In the genomic region with DNA sequence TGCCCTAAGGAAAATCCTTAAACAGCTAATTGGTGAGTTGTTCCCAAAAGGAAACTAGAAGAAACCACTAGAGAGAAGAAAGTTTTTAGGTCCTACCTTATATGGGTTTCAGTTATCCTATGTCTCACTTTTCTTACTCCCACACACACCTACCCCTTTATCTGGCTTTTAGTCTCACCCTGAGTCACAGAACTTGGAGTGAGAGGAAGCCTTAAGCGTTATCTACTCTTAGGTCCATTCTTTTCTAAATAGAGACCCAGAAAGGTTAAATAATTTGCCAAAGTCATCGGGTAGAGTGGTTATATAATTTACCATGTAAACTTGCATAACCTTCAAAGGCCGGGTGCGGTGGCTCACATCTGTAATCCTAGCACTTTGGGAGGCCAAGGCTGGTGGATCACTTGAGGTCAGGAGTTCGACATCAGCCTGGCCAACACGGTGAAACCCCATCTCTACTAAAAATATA, we compare ENCODE assay signal across 1 cellular context.
TF ChIP-seq lines count a peak whose summit lies in the region.

No MANE protein-coding gene starts in this region.

TF ChIP-seq in IMR-90, 13 proteins besides CTCF, POLR2A, EP300 and RAD21:
- TF ChIP-seq MAFK (IDR thresholded peaks at IDR 0.05; ENCODE audit: low read depth, low read length): no peak
- no peak for TF ChIP-seq ELK1 (IDR thresholded peaks at IDR 0.05; ENCODE audit: borderline replicate concordance, low read depth, low read length)
- TF ChIP-seq RCOR1 (IDR thresholded peaks at IDR 0.05; ENCODE audit: insufficient replicate concordance, low read length): no peak
- TF ChIP-seq NFE2L2 (IDR thresholded peaks at IDR 0.05; ENCODE audit: low read depth, low read length): no peak
- no peak for TF ChIP-seq USF2 (IDR thresholded peaks at IDR 0.05; ENCODE audit: low read depth, low read length)
- no peak for TF ChIP-seq SMC3 (IDR thresholded peaks at IDR 0.05; ENCODE audit: low read depth, low read length)
- no peak for TF ChIP-seq RFX5 (IDR thresholded peaks at IDR 0.05; ENCODE audit: low read depth, low read length)
- no peak for TF ChIP-seq CHD1 (IDR thresholded peaks at IDR 0.05; ENCODE audit: low read depth, low read length)
- no peak for TF ChIP-seq MXI1 (IDR thresholded peaks at IDR 0.05; ENCODE audit: borderline replicate concordance, low read depth, low read length)
- no peak for TF ChIP-seq CEBPB (IDR thresholded peaks at IDR 0.05; ENCODE audit: low read depth, low read length)
- no peak for TF ChIP-seq MAZ (IDR thresholded peaks at IDR 0.05; ENCODE audit: borderline replicate concordance, low read depth, low read length)
- TF ChIP-seq FOS (IDR thresholded peaks at IDR 0.05; ENCODE audit: low read depth, low read length): no peak
- TF ChIP-seq BHLHE40 (IDR thresholded peaks at IDR 0.05; ENCODE audit: low read depth, low read length): no peak
